17 cellular contexts compared by ENCODE assay signal in the genomic region with DNA sequence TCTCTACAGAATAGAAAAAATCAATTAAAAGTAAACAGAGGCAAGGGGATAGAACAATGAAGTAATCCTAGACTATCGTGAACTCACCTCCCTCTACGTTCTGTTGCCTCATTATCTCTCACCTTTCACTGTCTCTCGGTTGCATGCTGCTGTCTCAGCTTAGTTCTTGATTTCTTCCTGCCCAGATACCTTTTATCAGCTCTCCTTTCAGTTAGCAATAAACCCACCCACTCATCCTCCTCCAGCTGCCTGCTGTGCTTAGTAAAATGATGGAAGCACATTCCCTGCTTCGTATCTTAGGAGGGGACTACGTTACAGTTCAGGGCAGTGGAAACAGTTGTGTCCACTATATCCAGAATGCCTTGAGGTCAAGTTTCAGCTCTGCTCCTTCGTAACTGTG.
"Had no signal": no experiment of that assay in that cellular context is flagged by ENCODE, and none has a peak within 500 bp of the region (broad histone marks: within the 10 kb centered on the region; RNA-seq: fewer than 3 reads in every experiment).

No MANE protein-coding gene starts in this region.

- H3K4me1 ChIP-seq: left lung, pancreas, right lobe of liver, tibial nerve, upper lobe of left lung had no signal

- H3K27ac Mint-ChIP-seq: effector memory CD8-positive, alpha-beta T cell; naive thymus-derived CD8-positive, alpha-beta T cell; stimulated activated naive B cell treated with anti-CD40 and anti-IgM and Interleukin-4, amounts not matched to agents 10 μg/mL and 1 μg/mL and 100 μg/mL, for 72 hours; stimulated activated naive CD8-positive, alpha-beta T cell treated with anti-CD3 and anti-CD28 coated beads, Interleukin-15, Interleukin-2, amounts not matched to agents 100 ng/mL and 50 ng/mL, for 24 hours had no signal

- H3K4me3 ChIP-seq: left lung, pancreas, right lobe of liver, thoracic aorta, tibial nerve, upper lobe of left lung had no signal

- H3K36me3 Mint-ChIP-seq: naive thymus-derived CD8-positive, alpha-beta T cell; stimulated activated naive B cell treated with anti-CD40 and anti-IgM and Interleukin-4, amounts not matched to agents 10 μg/mL and 1 μg/mL and 100 μg/mL, for 72 hours had no signal

- ATAC-seq: effector memory CD8-positive, alpha-beta T cell; left lung; naive thymus-derived CD8-positive, alpha-beta T cell; pancreas; right lobe of liver; stimulated activated naive B cell treated with anti-CD40 and anti-IgM and Interleukin-4, amounts not matched to agents 10 μg/mL and 1 μg/mL and 100 μg/mL, for 72 hours had no signal

- DNase-seq: cortex of kidney; effector memory CD8-positive, alpha-beta T cell; kidney; left lung; naive thymus-derived CD8-positive, alpha-beta T cell; pancreas; retina; right lobe of liver; small intestine; stimulated activated CD4-positive, alpha-beta T cell treated with anti-CD3 and anti-CD28 coated beads, Interleukin-15, amount 100 ng/mL, for 24 hours; stimulated activated CD4-positive, alpha-beta T cell treated with anti-CD3 and anti-CD28 coated beads, Interleukin-2, amount 100 ng/mL, for 48 hours; stimulated activated naive B cell treated with anti-CD40 and anti-IgM and Interleukin-4, amounts not matched to agents 10 μg/mL and 1 μg/mL and 100 μg/mL, for 72 hours; upper lobe of left lung had no signal

- H3K36me3 ChIP-seq: left lung, neutrophil, pancreas, right lobe of liver, thoracic aorta, tibial nerve, upper lobe of left lung had no signal

- H3K27me3 ChIP-seq: left lung, neutrophil, pancreas, right lobe of liver, tibial nerve, upper lobe of left lung had no signal

- H3K27ac ChIP-seq: left lung, neutrophil, pancreas, right lobe of liver, thoracic aorta, tibial nerve, upper lobe of left lung had no signal

- H3K4me3 Mint-ChIP-seq: effector memory CD8-positive, alpha-beta T cell; naive thymus-derived CD8-positive, alpha-beta T cell; stimulated activated naive B cell treated with anti-CD40 and anti-IgM and Interleukin-4, amounts not matched to agents 10 μg/mL and 1 μg/mL and 100 μg/mL, for 72 hours; stimulated activated naive CD8-positive, alpha-beta T cell treated with anti-CD3 and anti-CD28 coated beads, Interleukin-15, Interleukin-2, amounts not matched to agents 100 ng/mL and 50 ng/mL, for 24 hours had no signal

- H3K27me3 Mint-ChIP-seq: effector memory CD8-positive, alpha-beta T cell; naive thymus-derived CD8-positive, alpha-beta T cell; stimulated activated naive B cell treated with anti-CD40 and anti-IgM and Interleukin-4, amounts not matched to agents 10 μg/mL and 1 μg/mL and 100 μg/mL, for 72 hours; stimulated activated naive CD8-positive, alpha-beta T cell treated with anti-CD3 and anti-CD28 coated beads, Interleukin-15, Interleukin-2, amounts not matched to agents 100 ng/mL and 50 ng/mL, for 24 hours had no signal

- H3K9me3 ChIP-seq: neutrophil, pancreas, right lobe of liver, thoracic aorta, tibial nerve, upper lobe of left lung had no signal

- H3K4me1 Mint-ChIP-seq: naive thymus-derived CD8-positive, alpha-beta T cell; stimulated activated naive B cell treated with anti-CD40 and anti-IgM and Interleukin-4, amounts not matched to agents 10 μg/mL and 1 μg/mL and 100 μg/mL, for 72 hours had no signal
